Comparison of ENCODE assay signal across 1 cellular context in genomic region chr17:58648236-58648635, GRCh38.
TF ChIP-seq lines count a peak whose summit lies in the region.

No MANE protein-coding gene starts in this region.

TF ChIP-seq in HCT116, 20 proteins besides CTCF, POLR2A, EP300 and RAD21:
- no peak for TF ChIP-seq SP1 (IDR thresholded peaks at IDR 0.05; ENCODE audit: low read depth)
